19 cellular contexts compared by ENCODE assay signal in genomic region chr14:93965968-93966474, GRCh38. TPM values are rescaled to one million over a fixed set of nuclear protein-coding genes. Genes with fewer than 3 reads are reported as not detected.
DNase-seq lines count a peak whose midpoint lies in the region; ATAC-seq, FAIRE-seq and TF ChIP-seq lines count a peak whose summit lies in the region.
"Had no signal": no experiment of that assay in that cellular context is flagged by ENCODE, and none has a peak within 500 bp of the region (broad histone marks: within the 10 kb centered on the region; RNA-seq: fewer than 3 reads in every experiment).

No MANE protein-coding gene starts in this region.

- no peak for TF ChIP-seq EP300 in A549 (IDR thresholded peaks at IDR 0.05)

- no peaks in the 10 kb centered on the region for H3K27me3 ChIP-seq in CD8-positive, alpha-beta memory T cell (ENCODE audit: insufficient read depth, low read length, poor library complexity, severe bottlenecking)
- H3K27me3 ChIP-seq in astrocyte (ENCODE audit: insufficient read depth, low read length) (no peaks in the 10 kb centered on the region), osteoblast (ENCODE audit: insufficient read depth, low read length) (no peaks in the 10 kb centered on the region)
- H3K27me3 ChIP-seq: cardiac muscle cell had no signal

- H3K9ac ChIP-seq in astrocyte (ENCODE audit: low read length), result peak overlapping the region; percentile 14
- H3K9ac ChIP-seq: parathyroid adenoma had no signal

- DNase-seq in A549 (ENCODE audit: low read depth in 1 of 2, low spot score in 1 of 2) (no peak), astrocyte (ENCODE audit: low read depth) (no peak), osteoblast (ENCODE audit: insufficient read length, low spot score, missing footprints) (peak; percentile 18), NCI-H1417 treated with DMSO at 0.1 percent for 48 hours (lab: John Stamatoyannopoulos, UW) (no peak), DMS 273 treated with DMSO at 0.1 percent for 48 hours (lab: John Stamatoyannopoulos, UW) (no peak), NCI-H2171 treated with DMSO at 0.1 percent for 48 hours (lab: John Stamatoyannopoulos, UW) (no peak)
- DNase-seq in CD8-positive, alpha-beta memory T cell, result no peak
- DNase-seq: CD4-positive, alpha-beta memory T cell; mesendoderm; NCI-H1436; NCI-H774; stimulated activated CD4-positive, alpha-beta T cell treated with anti-CD3 and anti-CD28 coated beads, Interleukin-2, amount 100 ng/mL, for 48 hours; stimulated activated naive CD4-positive, alpha-beta T cell had no signal

- H2AFZ ChIP-seq in astrocyte (ENCODE audit: low read depth, low read length) (no peak overlapping the region), osteoblast (ENCODE audit: low read length) (no peak overlapping the region)
- H2AFZ ChIP-seq: parathyroid adenoma had no signal

- H3K4me2 ChIP-seq in A549 (peak overlapping the region; percentile 5; the same call in 1 of the 3 replicates), astrocyte (ENCODE audit: low read length) (peak overlapping the region; percentile 37), osteoblast (ENCODE audit: insufficient read depth, low read length) (peak overlapping the region; percentile 24)

- H3K4me3 ChIP-seq in A549 (no peak overlapping the region), astrocyte (ENCODE audit: insufficient read depth, low read depth, low read length) (no peak overlapping the region), osteoblast (ENCODE audit: insufficient read depth, low read length) (no peak overlapping the region)
- H3K4me3 ChIP-seq in CD8-positive, alpha-beta memory T cell (ENCODE audit: low read length), result no peak overlapping the region
- H3K4me3 ChIP-seq: cardiac muscle cell, K562, SK-N-MC had no signal

- H3K4me1 ChIP-seq in A549, result peaks cover 14% of the 10 kb centered on the region; the same call in 2 of the 3 replicates
- peaks cover 49% of the 10 kb centered on the region for H3K4me1 ChIP-seq in CD8-positive, alpha-beta memory T cell (ENCODE audit: insufficient read depth, low read length)
- H3K4me1 ChIP-seq in astrocyte (ENCODE audit: insufficient read depth, low read length), result peaks cover 21% of the 10 kb centered on the region
- H3K4me1 ChIP-seq in osteoblast (ENCODE audit: insufficient read depth, low read length), result peaks cover 12% of the 10 kb centered on the region

- H3K4me3 Mint-ChIP-seq in CD8-positive, alpha-beta memory T cell, result no peak overlapping the region
- H3K4me3 Mint-ChIP-seq in astrocyte (ENCODE audit: unreplicated experiment), result no peak overlapping the region

- POLR2A ChIA-PET in A549 (lab: Yijun Ruan, JAX), result interaction anchor here (1.6 kb wide), 1 partner anchor 26 kb away, joined by 4 read pairs; no protein-coding TSS in a partner anchor
- POLR2A ChIA-PET in CD8-positive, alpha-beta memory T cell (lab: Charles Lee), result no interaction called here

- no peaks in the 10 kb centered on the region for H3K79me2 ChIP-seq in astrocyte (ENCODE audit: insufficient read depth, low read length)
- H3K79me2 ChIP-seq in osteoblast (ENCODE audit: insufficient read depth, low read length), result no peaks in the 10 kb centered on the region
- H3K79me2 ChIP-seq: parathyroid adenoma had no signal

- WGBS in A549 (ENCODE audit: missing lambda C conversion rate), result 96% methylated on average over 3 of the region's 3 CpGs

- ATAC-seq in A549, result no peak
- ATAC-seq in HG02885 (IDR thresholded peaks at IDR 0.05; ENCODE audit: poor library complexity, unreplicated experiment), result no peak
- ATAC-seq: K562 had no signal

- peaks cover 0 to 2% of the 10 kb centered on the region in 2 donors for H3K27me3 Mint-ChIP-seq in CD8-positive, alpha-beta memory T cell
- H3K27me3 Mint-ChIP-seq in astrocyte (ENCODE audit: low read depth, unreplicated experiment), result peaks cover 55% of the 10 kb centered on the region
- H3K27me3 Mint-ChIP-seq: CD4-positive, alpha-beta memory T cell had no signal

- TF ChIP-seq RAD21 in A549 (conservative IDR thresholded peaks at IDR 0.05 in 1 of 2, IDR thresholded peaks at IDR 0.05 in 1 of 2), result no peak

- H3K27ac Mint-ChIP-seq in CD8-positive, alpha-beta memory T cell, result peak overlapping the region in 7 of 8 donors; percentile 21 to 99 (median 60)
- H3K27ac Mint-ChIP-seq in astrocyte (ENCODE audit: unreplicated experiment), result peak overlapping the region; percentile 18

- H4K20me1 ChIP-seq in astrocyte (ENCODE audit: insufficient read depth, low read length) (peaks cover 4% of the 10 kb centered on the region), osteoblast (ENCODE audit: insufficient read depth, low read length) (no peaks in the 10 kb centered on the region)

- H3K36me3 ChIP-seq in CD8-positive, alpha-beta memory T cell (ENCODE audit: insufficient read depth, low read length), result no peaks in the 10 kb centered on the region
- H3K36me3 ChIP-seq in astrocyte (ENCODE audit: insufficient read depth, low read length), result no peaks in the 10 kb centered on the region
- H3K36me3 ChIP-seq in osteoblast (ENCODE audit: insufficient read depth, low read length), result no peaks in the 10 kb centered on the region
- H3K36me3 ChIP-seq: cardiac muscle cell had no signal

- no peak for TF ChIP-seq POLR2A in A549 (IDR thresholded peaks at IDR 0.05; ENCODE audit: low read length)

- H3K4me1 Mint-ChIP-seq in CD8-positive, alpha-beta memory T cell, result peaks cover 62 to 93% (median 72%) of the 10 kb centered on the region in 3 donors
- H3K4me1 Mint-ChIP-seq in astrocyte (ENCODE audit: low read depth, unreplicated experiment), result peaks cover 25% of the 10 kb centered on the region

- peak overlapping the region in 1 of 2 experiments; percentile 78; a peak in 3 of 6 replicates for H3K27ac ChIP-seq in A549
- H3K27ac ChIP-seq in CD8-positive, alpha-beta memory T cell (ENCODE audit: low read depth, low read length), result no peak overlapping the region
- peak overlapping the region; percentile 81 for H3K27ac ChIP-seq in astrocyte (ENCODE audit: low read depth, low read length)
- peak overlapping the region; percentile 72 for H3K27ac ChIP-seq in osteoblast (ENCODE audit: low read depth, low read length)
- H3K27ac ChIP-seq: cardiac muscle cell, parathyroid adenoma, SK-N-MC had no signal

- no peaks in the 10 kb centered on the region for H3K9me3 Mint-ChIP-seq in CD8-positive, alpha-beta memory T cell
- peaks cover 4% of the 10 kb centered on the region for H3K9me3 Mint-ChIP-seq in astrocyte (ENCODE audit: unreplicated experiment)
- H3K9me3 Mint-ChIP-seq: CD4-positive, alpha-beta memory T cell had no signal

- H3K36me3 Mint-ChIP-seq in CD8-positive, alpha-beta memory T cell, result peaks cover 0 to 3% (median 0%) of the 10 kb centered on the region in 3 donors
- H3K36me3 Mint-ChIP-seq in astrocyte (ENCODE audit: low read depth, unreplicated experiment), result peaks cover 2% of the 10 kb centered on the region
- H3K36me3 Mint-ChIP-seq: CD4-positive, alpha-beta memory T cell had no signal

- no peaks in the 10 kb centered on the region for H3K9me3 ChIP-seq in A549
- H3K9me3 ChIP-seq in CD8-positive, alpha-beta memory T cell (ENCODE audit: low read length), result no peaks in the 10 kb centered on the region
- H3K9me3 ChIP-seq in astrocyte (ENCODE audit: insufficient read depth, low read depth, low read length), result peaks cover 7% of the 10 kb centered on the region
- H3K9me3 ChIP-seq in osteoblast (ENCODE audit: low read depth, low read length), result no peaks in the 10 kb centered on the region

- no peak for TF ChIP-seq CTCF in A549 (IDR thresholded peaks at IDR 0.05)
- no peak for TF ChIP-seq CTCF in astrocyte (IDR thresholded peaks at IDR 0.05; ENCODE audit: insufficient read depth, low read depth, low read length)
- no peak for TF ChIP-seq CTCF in osteoblast (IDR thresholded peaks at IDR 0.05; ENCODE audit: extremely low read depth, low read depth, low read length)

- CTCF ChIA-PET in A549 (lab: Yijun Ruan, JAX), result interaction anchor here (0.8 to 25.8 kb wide), 4 partner anchors 9 to 35 kb away, joined by 3 to 601 read pairs (median 3); no protein-coding TSS in a partner anchor
- CTCF ChIA-PET in CD8-positive, alpha-beta memory T cell (lab: Charles Lee), result interaction anchor here (1.0 to 33.9 kb wide), 4 partner anchors 11 to 71 kb away, joined by 3 to 945 read pairs (median 4); no protein-coding TSS in a partner anchor

- FAIRE-seq in A549 (lab: Jason Lieb, UNC), result no peak
- no peak for FAIRE-seq in astrocyte (lab: Jason Lieb, UNC)
- FAIRE-seq: endothelial cell of umbilical vein, K562 had no signal

TF ChIP-seq in A549, 52 proteins besides CTCF, POLR2A, EP300 and RAD21 (continues in another document):
- TF ChIP-seq CEBPB (IDR thresholded peaks at IDR 0.05), result no peak
- no peak for TF ChIP-seq HES2 (IDR thresholded peaks at IDR 0.05)
- TF ChIP-seq FOXS1 (CRISPR knock-in tag; IDR thresholded peaks at IDR 0.05), result no peak
- TF ChIP-seq MYC (IDR thresholded peaks at IDR 0.05; ENCODE audit: borderline replicate concordance, low read length), result no peak

RNA-seq across cellular contexts. Expression of gene ASB2, which starts 10.3 kb away (rescaled TPM):
- polyA plus RNA-seq in A549 (2011; rRNA removed) (0.03 and 0.07 TPM in 2 replicates), A549 (2017; fragmentation: RNase III; extraction: RNeasy Plus Mini Kit Qiagen cat#74134 plus additional on column Dnase treatment) (0.07 to 0.16 TPM (median 0.10 TPM) in 3 replicates)
- 0.15 and 0.23 TPM in 2 replicates for polyA plus RNA-seq in A549 (2012; cell fraction: cytosol; rRNA removed)
- polyA plus RNA-seq in A549 (2012; cell fraction: nucleus; rRNA removed), result 0.11 and 0.52 TPM in 2 replicates
- not detected in 2 replicates for polyA minus RNA-seq in A549 (2011; rRNA and poly(A)+ RNA removed)
- 10 to 100 TPM; 93.5 to 98.0 TPM for total RNA-seq in CD8-positive, alpha-beta memory T cell
- polyA plus RNA-seq in CD8-positive, alpha-beta memory T cell, result 4.8 TPM
- total RNA-seq in astrocyte (0.25 TPM in 1 of 2 replicates, not detected in the other), osteoblast (0.88 and 1.1 TPM in 2 replicates)
- total RNA-seq: endothelial cell of umbilical vein, K562 had no signal
- polyA plus RNA-seq: endothelial cell of umbilical vein, K562 had no signal

RNA-seq across cellular contexts. Expression of gene CCDC197, which starts 31.1 kb away (rescaled TPM):
- not detected in 2 replicates for polyA plus RNA-seq in A549 (2011; rRNA removed)
- not detected in 2 replicates for polyA plus RNA-seq in A549 (2012; cell fraction: cytosol; rRNA removed)
- polyA plus RNA-seq in A549 (2012; cell fraction: nucleus; rRNA removed), result 0.04 TPM in 1 of 2 replicates, not detected in the other
- not detected in 3 replicates for polyA plus RNA-seq in A549 (2017; fragmentation: RNase III; extraction: RNeasy Plus Mini Kit Qiagen cat#74134 plus additional on column Dnase treatment)
- polyA minus RNA-seq in A549 (2011; rRNA and poly(A)+ RNA removed), result not detected in 2 replicates
- total RNA-seq in CD8-positive, alpha-beta memory T cell, result not detected
- not detected for polyA plus RNA-seq in CD8-positive, alpha-beta memory T cell
- total RNA-seq in astrocyte, result not detected in 2 replicates
- total RNA-seq in osteoblast, result not detected in 2 replicates
- total RNA-seq: cardiac muscle cell; CD4-positive, alpha-beta memory T cell; endothelial cell of umbilical vein; K562 had no signal
- polyA plus RNA-seq: cardiac muscle cell; CD4-positive, alpha-beta memory T cell; endothelial cell of umbilical vein; K562 had no signal

RNA-seq across cellular contexts. Expression of gene FAM181A, which starts 38.9 kb away (rescaled TPM):
- not detected in 2 replicates for polyA plus RNA-seq in A549 (2011; rRNA removed)
- polyA plus RNA-seq in A549 (2012; cell fraction: cytosol; rRNA removed), result not detected in 2 replicates
- polyA plus RNA-seq in A549 (2012; cell fraction: nucleus; rRNA removed), result not detected in 2 replicates
- not detected in 3 replicates for polyA plus RNA-seq in A549 (2017; fragmentation: RNase III; extraction: RNeasy Plus Mini Kit Qiagen cat#74134 plus additional on column Dnase treatment)
- not detected in 2 replicates for polyA minus RNA-seq in A549 (2011; rRNA and poly(A)+ RNA removed)
- not detected for total RNA-seq in CD8-positive, alpha-beta memory T cell
- polyA plus RNA-seq in CD8-positive, alpha-beta memory T cell, result not detected
- not detected in 2 replicates for total RNA-seq in astrocyte
- not detected in 2 replicates for total RNA-seq in osteoblast
- total RNA-seq: cardiac muscle cell; CD4-positive, alpha-beta memory T cell; endothelial cell of umbilical vein; K562 had no signal
- polyA plus RNA-seq: cardiac muscle cell; CD4-positive, alpha-beta memory T cell; endothelial cell of umbilical vein; K562 had no signal

Comparison
In these comparisons a context has a peak if more than half of its experiments do, and no peak if none do; other contexts are left out.
1. RNA of gene ASB2, which starts 10.3 kb away (total RNA-seq): 93.5 to 98.0 TPM in CD8-positive, alpha-beta memory T cell; 0.88 to 1.1 TPM in osteoblast and 0.25 TPM in astrocyte; every median in the first group is over 10 times any median in the second.
2. Peak in every context shown above with its lines, with median percentiles within 50 percentile points of each other: H3K4me2 ChIP-seq.